Comparison of ENCODE assay signal across 16 cellular contexts in the genomic region with DNA sequence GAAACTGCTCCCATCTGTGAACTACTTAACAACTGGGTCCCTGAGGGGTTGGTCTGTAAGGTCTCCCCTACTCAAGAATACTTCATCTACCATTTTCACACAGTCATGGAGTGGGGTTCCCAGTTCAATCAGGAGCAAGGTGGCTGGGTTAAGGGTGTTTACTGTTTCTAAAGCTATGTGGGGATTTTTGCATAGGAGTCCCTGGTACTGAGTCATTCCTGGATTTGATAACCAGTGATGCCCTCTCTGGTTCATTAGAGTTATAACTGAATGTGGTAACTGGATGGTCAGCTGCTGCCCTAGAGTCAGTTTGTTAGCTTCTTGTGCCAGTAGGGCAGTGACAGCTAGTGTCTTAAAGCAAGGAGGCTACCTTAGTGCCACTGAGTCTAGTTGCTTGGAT. TPM values are rescaled to one million over a fixed set of nuclear protein-coding genes. Genes with fewer than 3 reads are reported as not detected.
"Had no signal": no experiment of that assay in that cellular context is flagged by ENCODE, and none has a peak within 500 bp of the region (broad histone marks: within the 10 kb centered on the region; RNA-seq: fewer than 3 reads in every experiment).

No MANE protein-coding gene starts in this region.

- H3K27me3 ChIP-seq: cardiac muscle cell, heart right ventricle, tibial artery had no signal

- H3K36me3 ChIP-seq: cardiac muscle cell, heart right ventricle, lower lobe of right lung had no signal

- H3K4me1 ChIP-seq: heart right ventricle, tibial artery had no signal

- DNase-seq: activated B cell treated with CpG ODN at 0.5 μM for 24 hours; activated CD4-positive, alpha-beta memory T cell treated with anti-CD3 and anti-CD28 coated beads for 36 hours; activated CD4-positive, alpha-beta T cell treated with anti-CD3 and anti-CD28 coated beads for 4 hours; activated effector memory CD4-positive, alpha-beta T cell treated with anti-CD3 and anti-CD28 coated beads, Interleukin-2, amount 50 U/mL, for 16 hours; activated naive CD4-positive, alpha-beta T cell treated with anti-CD3 and anti-CD28 coated beads, Interleukin-2, amount 10 ng/mL, durations not matched to agents 7 days and 5 days; amygdala; foreskin fibroblast; heart right ventricle; lower lobe of right lung; naive thymus-derived CD4-positive, alpha-beta T cell; stimulated activated CD4-positive, alpha-beta T cell treated with anti-CD3 and anti-CD28 coated beads, Interleukin-4, amount 100 ng/mL, for 24 hours; stimulated activated naive CD8-positive, alpha-beta T cell treated with anti-CD3 and anti-CD28 coated beads, Interleukin-15, Interleukin-2, amounts not matched to agents 100 U/mL and 50 U/mL, for 24 hours; substantia nigra; T-cell; tibial artery had no signal

- ATAC-seq: heart right ventricle; naive thymus-derived CD4-positive, alpha-beta T cell; stimulated activated naive CD8-positive, alpha-beta T cell treated with anti-CD3 and anti-CD28 coated beads, Interleukin-15, Interleukin-2, amounts not matched to agents 100 U/mL and 50 U/mL, for 24 hours; T-cell had no signal

- H3K4me3 ChIP-seq: cardiac muscle cell, heart right ventricle, lower lobe of right lung, tibial artery had no signal

- H3K27ac ChIP-seq: cardiac muscle cell, lower lobe of right lung, tibial artery had no signal

RNA-seq across cellular contexts. Expression of a gene that starts 29.4 kb away (rescaled TPM):
- total RNA-seq: activated B cell treated with CpG ODN at 0.5 μM for 24 hours, cardiac muscle cell had no signal
- polyA plus RNA-seq: cardiac muscle cell; naive thymus-derived CD4-positive, alpha-beta T cell had no signal
